In the genomic region with DNA sequence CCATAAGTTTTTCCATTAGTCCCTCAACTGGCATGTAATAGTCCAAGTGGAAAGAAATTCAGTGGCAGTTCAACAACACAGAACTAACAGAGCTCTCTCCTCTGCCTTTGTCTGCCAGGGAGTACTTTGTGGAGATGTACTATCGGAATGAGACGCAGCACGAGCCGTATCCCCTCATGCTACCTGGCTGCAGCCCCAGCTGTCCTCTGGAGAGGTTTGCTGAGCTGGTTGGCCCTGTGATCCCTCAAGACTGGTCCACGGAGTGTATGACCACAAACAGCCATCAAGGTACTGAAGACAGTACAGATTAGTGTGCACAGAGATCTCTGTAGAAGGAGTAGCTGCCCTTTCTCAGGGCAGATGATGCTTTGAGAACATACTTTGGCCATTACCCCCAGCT, we compare ENCODE assay signal across 9 cellular contexts. TPM values are rescaled to one million over a fixed set of nuclear protein-coding genes. Genes with fewer than 3 reads are reported as not detected.
"Had no signal": no experiment of that assay in that cellular context is flagged by ENCODE, and none has a peak within 500 bp of the region (broad histone marks: within the 10 kb centered on the region; RNA-seq: fewer than 3 reads in every experiment).

No MANE protein-coding gene starts in this region.

- H3K4me3 ChIP-seq: GM12878 had no signal

- DNase-seq: GDM1, GF-D8 had no signal

- ATAC-seq: GM12878 had no signal

- FAIRE-seq: G401.6, GM12878, GM12891, GM12892, GM18507, GM19239 had no signal

RNA-seq across cellular contexts. Expression of a gene that starts 39.4 kb away (rescaled TPM):
- total RNA-seq: G401, GM12878 had no signal
